Comparison of ENCODE assay signal across 8 cellular contexts in the genomic region with DNA sequence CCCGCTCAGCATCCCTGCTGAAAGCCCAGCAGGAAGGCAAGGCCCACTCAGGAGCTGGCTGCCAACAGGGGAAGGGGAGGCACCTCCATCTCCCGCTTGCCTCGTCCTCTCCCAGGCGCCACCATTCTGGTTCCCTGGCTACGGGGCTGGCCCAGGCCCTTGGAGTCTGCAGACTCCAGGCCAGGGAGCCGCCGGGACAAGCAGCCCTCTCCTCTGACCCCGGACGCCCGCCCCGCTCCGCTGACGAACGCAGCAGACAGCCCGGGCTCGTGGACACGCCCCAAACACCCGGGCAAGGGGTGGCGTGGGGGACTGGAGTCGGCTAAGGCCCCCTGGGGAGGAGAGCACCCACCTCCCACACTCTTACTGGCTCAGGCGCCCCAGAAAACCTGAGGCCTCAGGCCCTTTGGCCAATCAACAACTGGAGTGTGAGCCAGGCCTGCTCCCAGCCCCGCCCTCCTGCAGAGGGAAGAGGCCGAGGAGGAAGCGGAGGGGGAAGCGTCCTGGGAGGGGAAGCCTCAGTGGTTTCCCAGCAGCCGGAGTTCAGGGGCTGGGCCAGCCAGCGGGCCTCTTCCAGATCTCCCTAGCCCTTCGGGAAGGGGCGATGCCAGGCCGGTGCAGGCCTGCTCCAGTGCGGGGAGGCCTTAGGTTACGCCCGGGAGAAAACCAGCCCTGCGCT. TPM values are rescaled to one million over a fixed set of nuclear protein-coding genes. Genes with fewer than 3 reads are reported as not detected.
DNase-seq lines count a peak whose midpoint lies in the region; ATAC-seq and TF ChIP-seq lines count a peak whose summit lies in the region.

No MANE protein-coding gene starts in this region.

- H3K27ac Mint-ChIP-seq in activated CD4-positive, alpha-beta T cell treated with anti-CD3 and anti-CD28 coated beads, Interleukin-2, amount 10 ng/mL, durations not matched to agents 24 days and 14 days = peak overlapping the region; percentile 80

- H3K36me3 ChIP-seq in ectodermal cell (ENCODE audit: control insufficient read depth, insufficient read depth, low read length) (no peaks in the 10 kb centered on the region), liver (ENCODE audit: control insufficient read depth in 4 of 4, insufficient read depth in 3 of 4, low read depth in 1 of 4, low read length in 3 of 4) (no peaks in the 10 kb centered on the region)

- H3K9me3 Mint-ChIP-seq in activated CD4-positive, alpha-beta T cell treated with anti-CD3 and anti-CD28 coated beads, Interleukin-2, amount 10 ng/mL, durations not matched to agents 24 days and 14 days = no peaks in the 10 kb centered on the region

- no peaks in the 10 kb centered on the region for H3K27me3 Mint-ChIP-seq in activated CD4-positive, alpha-beta T cell treated with anti-CD3 and anti-CD28 coated beads, Interleukin-2, amount 10 ng/mL, durations not matched to agents 24 days and 14 days

- DNase-seq in activated CD4-positive, alpha-beta T cell treated with anti-CD3 and anti-CD28 coated beads for 24 hours (ENCODE audit: low read depth in 2 of 2) = peak; percentile 14 to 54
- no peak for DNase-seq in activated CD4-positive, alpha-beta T cell treated with anti-CD3 and anti-CD28 coated beads, Interleukin-2, amount 50 U/mL, for 1 hour
- DNase-seq in NCI-H2107 treated with DMSO at 0.1 percent for 48 hours (lab: John Stamatoyannopoulos, UW; ENCODE audit: unreplicated experiment) = peak; percentile 60
- DNase-seq in activated CD4-positive, alpha-beta T cell treated with anti-CD3 and anti-CD28 coated beads, Interleukin-2, amount 10 ng/mL, durations not matched to agents 24 days and 14 days = peak; percentile 92
- DNase-seq in stimulated activated CD4-positive, alpha-beta T cell treated with anti-CD3 and anti-CD28 coated beads, Interleukin-4, amount 100 ng/mL, for 24 hours = peak; percentile 47

- H3K4me1 Mint-ChIP-seq in activated CD4-positive, alpha-beta T cell treated with anti-CD3 and anti-CD28 coated beads, Interleukin-2, amount 10 ng/mL, durations not matched to agents 24 days and 14 days = peaks cover 41% of the 10 kb centered on the region

- peaks cover 5% of the 10 kb centered on the region for H3K27me3 ChIP-seq in ectodermal cell (ENCODE audit: control insufficient read depth, insufficient read depth, low read length, poor library complexity, severe bottlenecking)
- H3K27me3 ChIP-seq in liver (ENCODE audit: control insufficient read depth in 4 of 4, insufficient read depth in 4 of 4, low read length in 3 of 4) = no peaks in the 10 kb centered on the region

- 4 to 6% methylated on average over 34 of the region's 34 CpGs for WGBS in ectodermal cell, 2 experiments
- 50% methylated on average over 34 of the region's 34 CpGs for WGBS in liver

- no peak for TF ChIP-seq RAD21 in liver (IDR thresholded peaks at IDR 0.05)

- intact Hi-C loops in activated CD4-positive, alpha-beta T cell treated with anti-CD3 and anti-CD28 coated beads, Interleukin-2, amount 10 ng/mL, durations not matched to agents 24 days and 14 days (cut with micrococcal nuclease) = loop anchor here (10.0 kb wide), 1 partner anchor 682 kb away; a partner anchor contains a TSS

- ATAC-seq in GM18511 (IDR thresholded peaks at IDR 0.05; ENCODE audit: unreplicated experiment) = no peak

- peak overlapping the region; percentile 2 to 23 for H3K9ac ChIP-seq in liver (ENCODE audit: low read depth in 1 of 2, low read length in 2 of 2)

- peak overlapping the region; percentile 24 for H3K4me3 ChIP-seq in ectodermal cell (ENCODE audit: insufficient read depth, low read depth, low read length)
- peak overlapping the region in 1 of 3 donors; percentile 7 for H3K4me3 ChIP-seq in liver (ENCODE audit: low read depth in 1 of 3, low read length in 3 of 3)

- H3K27ac ChIP-seq in ectodermal cell (ENCODE audit: insufficient read depth, low read depth, low read length, poor library complexity, severe bottlenecking) (peak overlapping the region; percentile 55), liver (ENCODE audit: low read depth in 1 of 2, low read length in 2 of 2) (peak overlapping the region; percentile 100)

- peak overlapping the region; percentile 99 for H3K4me3 Mint-ChIP-seq in activated CD4-positive, alpha-beta T cell treated with anti-CD3 and anti-CD28 coated beads, Interleukin-2, amount 10 ng/mL, durations not matched to agents 24 days and 14 days

- no peak for TF ChIP-seq CTCF in liver (IDR thresholded peaks at IDR 0.05; ENCODE audit: low read depth, low read length, missing input control)

- H3K9me3 ChIP-seq in ectodermal cell (ENCODE audit: control insufficient read depth, low read length) (no peaks in the 10 kb centered on the region), liver (ENCODE audit: control insufficient read depth in 4 of 4, low read length in 3 of 4) (no peaks in the 10 kb centered on the region)

- peaks cover 52% of the 10 kb centered on the region for H3K4me1 ChIP-seq in ectodermal cell (ENCODE audit: control insufficient read depth, insufficient read depth, low read length)
- peaks cover 13 to 48% (median 33%) of the 10 kb centered on the region in 4 donors for H3K4me1 ChIP-seq in liver (ENCODE audit: control insufficient read depth in 4 of 4, insufficient read depth in 4 of 4, low read length in 3 of 4)

- peaks cover 12% of the 10 kb centered on the region for H3K36me3 Mint-ChIP-seq in activated CD4-positive, alpha-beta T cell treated with anti-CD3 and anti-CD28 coated beads, Interleukin-2, amount 10 ng/mL, durations not matched to agents 24 days and 14 days (ENCODE audit: low read depth)

TF ChIP-seq in liver, 16 proteins besides CTCF, POLR2A, EP300 and RAD21:
- TF ChIP-seq JUND (IDR thresholded peaks at IDR 0.05) = no peak
- TF ChIP-seq GABPA (IDR thresholded peaks at IDR 0.05 in 1 of 2, conservative IDR thresholded peaks at IDR 0.05 in 1 of 2) = peak in 1 of 2 donors; percentile 48
- no peak for TF ChIP-seq YY1 (IDR thresholded peaks at IDR 0.05)
- TF ChIP-seq NR2F2 (IDR thresholded peaks at IDR 0.05) = peak; percentile 62
- peak; percentile 41 to 57 for TF ChIP-seq RXRA (IDR thresholded peaks at IDR 0.05)
- TF ChIP-seq, protein P1, sequence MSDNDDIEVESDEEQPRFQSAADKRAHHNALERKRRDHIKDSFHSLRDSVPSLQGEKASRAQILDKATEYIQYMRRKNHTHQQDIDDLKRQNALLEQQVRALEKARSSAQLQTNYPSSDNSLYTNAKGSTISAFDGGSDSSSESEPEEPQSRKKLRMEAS (IDR thresholded peaks at IDR 0.05) = peak; percentile 41
- TF ChIP-seq HNF4G (IDR thresholded peaks at IDR 0.05) = no peak
- TF ChIP-seq SP1 (IDR thresholded peaks at IDR 0.05) = peak; percentile 80
- TF ChIP-seq TAF1 (conservative IDR thresholded peaks at IDR 0.05) = no peak

RNA-seq across cellular contexts. Expression of a gene that starts 4.2 kb away (rescaled TPM):
- 29.1 and 32.8 TPM in 2 replicates for total RNA-seq in activated CD4-positive, alpha-beta T cell treated with anti-CD3 and anti-CD28 coated beads, Interleukin-2, amount 10 ng/mL, durations not matched to agents 24 days and 14 days
- polyA plus RNA-seq in ectodermal cell (2013, experiment 1 of 4) = 22.9 TPM
- 22.5 TPM for polyA plus RNA-seq in ectodermal cell (2013, experiment 2 of 4)
- polyA plus RNA-seq in ectodermal cell (2013, experiment 3 of 4) = 17.3 TPM
- 18.3 TPM for polyA plus RNA-seq in ectodermal cell (2013, experiment 4 of 4)
- 1 to 10 TPM; 2.8 to 5.0 TPM for total RNA-seq in liver
- 1 to 10 TPM; 1.7 to 2.5 TPM for polyA plus RNA-seq in liver

RNA-seq across cellular contexts. Expression of a gene that starts 59.4 kb away (rescaled TPM):
- 44.4 and 49.7 TPM in 2 replicates for total RNA-seq in activated CD4-positive, alpha-beta T cell treated with anti-CD3 and anti-CD28 coated beads, Interleukin-2, amount 10 ng/mL, durations not matched to agents 24 days and 14 days
- polyA plus RNA-seq in ectodermal cell (2013, experiment 1 of 4) = 103 TPM
- 118 TPM for polyA plus RNA-seq in ectodermal cell (2013, experiment 2 of 4)
- 96.1 TPM for polyA plus RNA-seq in ectodermal cell (2013, experiment 3 of 4)
- 110 TPM for polyA plus RNA-seq in ectodermal cell (2013, experiment 4 of 4)
- total RNA-seq in liver = 10 to 100 TPM; 12.4 to 17.5 TPM
- 10 to 100 TPM in 1 of 2 donors, 1 to 10 TPM in 1; 5.5 to 12.4 TPM for polyA plus RNA-seq in liver
